18 cellular contexts compared by ENCODE assay signal in the genomic region with DNA sequence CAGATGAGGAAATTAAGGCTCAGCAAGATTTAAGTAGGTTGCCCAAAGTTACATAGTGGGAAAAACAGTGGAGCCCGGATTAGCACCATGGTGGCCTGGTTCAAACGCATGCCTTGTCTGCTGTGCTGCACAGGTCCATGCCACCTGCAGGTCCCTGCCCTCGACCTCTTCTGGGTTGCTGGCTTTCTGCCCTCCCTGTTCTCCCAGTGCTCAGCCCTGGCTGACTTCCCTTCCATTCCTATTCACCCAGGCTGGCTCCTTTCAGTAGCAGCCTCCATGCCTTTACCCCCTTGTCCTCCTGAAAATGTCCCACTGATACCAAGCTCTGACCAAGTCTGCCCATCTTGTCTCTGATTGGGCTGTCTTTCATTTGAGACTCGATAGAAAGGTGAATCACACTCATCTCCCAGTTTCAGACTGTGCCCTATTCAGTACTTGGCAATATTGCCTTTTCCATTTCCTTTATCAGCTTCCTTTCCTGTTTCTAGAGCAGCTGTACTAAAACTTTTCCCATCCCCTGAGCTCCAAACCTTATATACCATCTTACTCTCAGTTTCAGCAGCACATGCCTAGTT.
A peak's percentile ranks its signal among the peaks of the same experiment; 100 is the strongest.
DNase-seq lines count a peak whose midpoint lies in the region; ATAC-seq, FAIRE-seq and TF ChIP-seq lines count a peak whose summit lies in the region.
"Had no signal": no experiment of that assay in that cellular context is flagged by ENCODE, and none has a peak within 500 bp of the region (broad histone marks: within the 10 kb centered on the region; RNA-seq: fewer than 3 reads in every experiment).

No MANE protein-coding gene starts in this region.

- no peak for TF ChIP-seq POLR2A in A549 (IDR thresholded peaks at IDR 0.05; ENCODE audit: low read length)
- no peak for TF ChIP-seq POLR2A in stomach (IDR thresholded peaks at IDR 0.05)

- no peak for FAIRE-seq in A549 (lab: Jason Lieb, UNC)
- FAIRE-seq: frontal cortex had no signal

- POLR2A ChIA-PET in A549 (lab: Yijun Ruan, JAX): no interaction called here
- POLR2A ChIA-PET in Panc1 (lab: Charles Lee): no interaction called here

- BruUV-seq in Panc1 (replicated peaks; lab: Mats Ljungman, UMichigan): no TSS peak

- 63% methylated on average over 4 of the region's 4 CpGs for WGBS in A549 (ENCODE audit: missing lambda C conversion rate)
- 72 to 78% methylated on average over 4 of the region's 4 CpGs for WGBS in heart right ventricle, 2 donors
- WGBS in stomach, 5 donors: 79 to 91% (median 83%) methylated on average over 4 of the region's 4 CpGs

- H3K36me3 ChIP-seq in Panc1 (ENCODE audit: control insufficient read depth, insufficient read depth, low read length) (no peaks in the 10 kb centered on the region), heart right ventricle (no peaks in the 10 kb centered on the region), stomach (no peaks in the 10 kb centered on the region)
- H3K36me3 ChIP-seq: sigmoid colon had no signal

- no peaks in the 10 kb centered on the region for H3K27me3 ChIP-seq in Panc1 (ENCODE audit: control insufficient read depth, insufficient read depth, low read length)
- H3K27me3 ChIP-seq in heart right ventricle: no peaks in the 10 kb centered on the region
- no peaks in the 10 kb centered on the region for H3K27me3 ChIP-seq in stomach
- H3K27me3 ChIP-seq: sigmoid colon had no signal

- H3K4me3 ChIP-seq in A549: no peak overlapping the region
- no peak overlapping the region for H3K4me3 ChIP-seq in Panc1 (ENCODE audit: low read depth in 2 of 2, low read length in 2 of 2)
- H3K4me3 ChIP-seq in heart right ventricle: no peak overlapping the region
- no peak overlapping the region for H3K4me3 ChIP-seq in stomach
- H3K4me3 ChIP-seq: sigmoid colon had no signal

- in situ Hi-C loops in Panc1 (cut with HindIII; ENCODE audit: low pct_unique_long_range_greater_than_20kb, low sequenced_read_pairs): no loop called here

- TF ChIP-seq EP300 in A549 (IDR thresholded peaks at IDR 0.05) (no peak), stomach (IDR thresholded peaks at IDR 0.05) (no peak)

- TF ChIP-seq RAD21 in A549 (conservative IDR thresholded peaks at IDR 0.05 in 1 of 2, IDR thresholded peaks at IDR 0.05 in 1 of 2): no peak

- intact Hi-C loops in Panc1 (cut with micrococcal nuclease; ENCODE audit: unreplicated experiment) (no loop called here), heart right ventricle (cut with DNase I) (loop anchor here in 1 of 10 donors (10.0 kb wide), 1 partner anchor 92 kb away; no protein-coding TSS in a partner anchor), stomach (cut with DNase I; ENCODE audit: low total_unique reads) (no loop called here)

- DNase-seq in A549 (ENCODE audit: low read depth in 1 of 2, low spot score in 1 of 2) (no peak), DMS53 treated with DMSO at 0.1 percent for 48 hours (lab: John Stamatoyannopoulos, UW; ENCODE audit: unreplicated experiment) (peak; percentile 50), Panc1 (ENCODE audit: low read depth, low spot score) (no peak), heart right ventricle (no peak), stomach (no peak)
- DNase-seq: activated naive CD4-positive, alpha-beta T cell treated with anti-CD3 and anti-CD28 coated beads, Interleukin-2, amount 50 U/mL, for 16 hours; DND-41; effector CD8-positive, alpha-beta T cell; H7; Karpas-422; NCI-H748 treated with DMSO at 0.1 percent for 48 hours; sigmoid colon; stimulated activated naive CD4-positive, alpha-beta T cell; T-helper 17 cell had no signal

- ATAC-seq in A549 (peak; percentile 55 to 61; a peak in 5 of 6 replicates), Panc1 (peak; percentile 59; the same call in 1 of the 2 replicates), heart right ventricle (peak in 5 of 8 donors; percentile 3 to 54 (median 44)), GM21737 (IDR thresholded peaks at IDR 0.05; ENCODE audit: unreplicated experiment) (no peak), GM21526 (IDR thresholded peaks at IDR 0.05; ENCODE audit: low FRiP score, unreplicated experiment) (no peak), GM21825 (IDR thresholded peaks at IDR 0.05; ENCODE audit: unreplicated experiment) (no peak)
- ATAC-seq: T-helper 17 cell had no signal

- H3K4me1 ChIP-seq in A549 (peaks cover 41% of the 10 kb centered on the region), Panc1 (ENCODE audit: control insufficient read depth, insufficient read depth, low read length) (no peaks in the 10 kb centered on the region), heart right ventricle (peaks cover 3 to 37% (median 31%) of the 10 kb centered on the region in 9 donors), stomach (peaks cover 0 to 22% (median 0%) of the 10 kb centered on the region in 4 donors)

- TF ChIP-seq CTCF in A549 (IDR thresholded peaks at IDR 0.05) (no peak), Panc1 (IDR thresholded peaks at IDR 0.05) (no peak), heart right ventricle (IDR thresholded peaks at IDR 0.05) (no peak), stomach (IDR thresholded peaks at IDR 0.05) (no peak)

- H3K4me2 ChIP-seq in A549: peak overlapping the region; percentile 74

- H3K9me3 ChIP-seq in A549: no peaks in the 10 kb centered on the region
- no peaks in the 10 kb centered on the region for H3K9me3 ChIP-seq in Panc1 (ENCODE audit: control insufficient read depth, insufficient read depth, low read depth, low read length)
- H3K9me3 ChIP-seq in heart right ventricle: peaks cover 0 to 14% (median 6%) of the 10 kb centered on the region in 11 donors
- H3K9me3 ChIP-seq in stomach: peaks cover 0 to 6% (median 2%) of the 10 kb centered on the region in 4 donors
- H3K9me3 ChIP-seq: sigmoid colon had no signal

- CTCF ChIA-PET in A549 (lab: Yijun Ruan, JAX): interaction anchor here (0.9 to 1.5 kb wide), 2 partner anchors 13 to 20 kb away, joined by 3 to 5 read pairs; no protein-coding TSS in a partner anchor
- CTCF ChIA-PET in Panc1 (lab: Charles Lee): interaction anchor here (0.6 kb wide), 2 partner anchors 20 to 249 kb away, joined by 3 read pairs; no protein-coding TSS in a partner anchor

- H3K27ac ChIP-seq in A549: peak overlapping the region; percentile 78 to 84
- no peak overlapping the region for H3K27ac ChIP-seq in Panc1 (ENCODE audit: low read length)
- peak overlapping the region in 2 of 10 donors; percentile 24 to 31 for H3K27ac ChIP-seq in heart right ventricle
- H3K27ac ChIP-seq in stomach: no peak overlapping the region
- H3K27ac ChIP-seq: sigmoid colon had no signal

TF ChIP-seq in A549, 52 proteins besides CTCF, POLR2A, EP300 and RAD21:
- TF ChIP-seq ZNF302 (CRISPR knock-in tag; IDR thresholded peaks at IDR 0.05) (no peak), CBX2 (IDR thresholded peaks at IDR 0.05; ENCODE audit: borderline replicate concordance, low read depth) (no peak), MAZ (IDR thresholded peaks at IDR 0.05; ENCODE audit: borderline replicate concordance, low read depth, low read length) (no peak), KDM1A (IDR thresholded peaks at IDR 0.05; ENCODE audit: low read depth) (no peak), ZFP36 (IDR thresholded peaks at IDR 0.05; ENCODE audit: borderline replicate concordance, partially characterized antibody) (no peak), RNF2 (IDR thresholded peaks at IDR 0.05; ENCODE audit: borderline replicate concordance, low read depth) (no peak), CHD4 (IDR thresholded peaks at IDR 0.05; ENCODE audit: borderline replicate concordance) (no peak), CHD2 (IDR thresholded peaks at IDR 0.05; ENCODE audit: low read length, partially characterized antibody) (no peak), NPAS2 (CRISPR knock-in tag; IDR thresholded peaks at IDR 0.05; ENCODE audit: borderline replicate concordance) (no peak), MAFK (IDR thresholded peaks at IDR 0.05; ENCODE audit: partially characterized antibody) (no peak), BHLHE40 (IDR thresholded peaks at IDR 0.05; ENCODE audit: low read depth, low read length) (no peak), FOSB (CRISPR knock-in tag; IDR thresholded peaks at IDR 0.05) (no peak), NR3C1 (IDR thresholded peaks at IDR 0.05) (no peak), TP53 (CRISPR knock-in tag; IDR thresholded peaks at IDR 0.05) (no peak), HES2 (IDR thresholded peaks at IDR 0.05) (no peak), TFCP2L1 (CRISPR knock-in tag; IDR thresholded peaks at IDR 0.05) (no peak), EHMT2 (IDR thresholded peaks at IDR 0.05; ENCODE audit: low read depth) (no peak), EHF (CRISPR knock-in tag; IDR thresholded peaks at IDR 0.05) (no peak)
- TF ChIP-seq, protein P1, sequence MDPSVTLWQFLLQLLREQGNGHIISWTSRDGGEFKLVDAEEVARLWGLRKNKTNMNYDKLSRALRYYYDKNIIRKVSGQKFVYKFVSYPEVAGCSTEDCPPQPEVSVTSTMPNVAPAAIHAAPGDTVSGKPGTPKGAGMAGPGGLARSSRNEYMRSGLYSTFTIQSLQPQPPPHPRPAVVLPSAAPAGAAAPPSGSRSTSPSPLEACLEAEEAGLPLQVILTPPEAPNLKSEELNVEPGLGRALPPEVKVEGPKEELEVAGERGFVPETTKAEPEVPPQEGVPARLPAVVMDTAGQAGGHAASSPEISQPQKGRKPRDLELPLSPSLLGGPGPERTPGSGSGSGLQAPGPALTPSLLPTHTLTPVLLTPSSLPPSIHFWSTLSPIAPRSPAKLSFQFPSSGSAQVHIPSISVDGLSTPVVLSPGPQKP (IDR thresholded peaks at IDR 0.05; ENCODE audit: low read depth, low read length): no peak
- TF ChIP-seq, protein P2, sequence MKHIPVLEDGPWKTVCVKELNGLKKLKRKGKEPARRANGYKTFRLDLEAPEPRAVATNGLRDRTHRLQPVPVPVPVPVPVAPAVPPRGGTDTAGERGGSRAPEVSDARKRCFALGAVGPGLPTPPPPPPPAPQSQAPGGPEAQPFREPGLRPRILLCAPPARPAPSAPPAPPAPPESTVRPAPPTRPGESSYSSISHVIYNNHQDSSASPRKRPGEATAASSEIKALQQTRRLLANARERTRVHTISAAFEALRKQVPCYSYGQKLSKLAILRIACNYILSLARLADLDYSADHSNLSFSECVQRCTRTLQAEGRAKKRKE (CRISPR knock-in tag; IDR thresholded peaks at IDR 0.05; ENCODE audit: low read depth): no peak

Comparison
In these comparisons a context has a peak if more than half of its experiments do, and no peak if none do; other contexts are left out.
1. ATAC-seq: peak in A549 (2 of 2), Panc1 (single experiment) and heart right ventricle (5 of 8); none in GM21737 (single experiment), GM21526 (single experiment) and GM21825 (single experiment).
2. H3K27ac ChIP-seq: peak in A549 (2 of 2); none in Panc1 (single experiment) and stomach (0 of 5).